ENCODE assay signal across 11 cellular contexts in the genomic region with DNA sequence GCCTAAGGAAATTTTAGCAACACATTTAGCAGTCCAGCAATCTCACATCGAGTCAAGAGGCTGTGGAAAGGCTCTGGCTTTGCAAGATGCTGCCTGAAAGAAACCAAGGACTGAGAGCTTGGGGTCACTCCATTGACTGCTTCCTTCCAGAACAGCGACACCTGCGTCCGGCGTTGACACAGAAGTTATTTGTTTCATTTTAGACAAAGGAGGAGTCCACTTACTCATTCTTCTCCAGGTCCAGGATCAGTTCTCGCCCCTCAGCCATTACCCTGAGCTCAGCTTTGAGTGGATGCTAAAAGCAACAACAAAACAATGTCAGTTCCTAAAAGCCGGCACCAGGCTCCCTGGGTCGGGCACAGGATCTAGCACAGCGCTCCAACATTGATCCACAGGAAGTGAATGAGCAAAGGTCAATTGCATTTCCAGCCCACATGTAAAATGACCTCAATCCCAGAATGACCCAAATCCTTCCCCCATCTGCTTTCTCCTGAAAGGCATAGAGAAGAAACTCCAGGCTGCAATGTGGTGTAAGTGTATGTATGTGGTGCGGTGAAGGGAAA. TPM values are rescaled to one million over a fixed set of nuclear protein-coding genes. Genes with fewer than 3 reads are reported as not detected.
DNase-seq lines count a peak whose midpoint lies in the region; ATAC-seq and TF ChIP-seq lines count a peak whose summit lies in the region.
"Had no signal": no experiment of that assay in that cellular context is flagged by ENCODE, and none has a peak within 500 bp of the region (broad histone marks: within the 10 kb centered on the region; RNA-seq: fewer than 3 reads in every experiment).

No MANE protein-coding gene starts in this region.

- no peak for TF ChIP-seq CTCF in left lung (IDR thresholded peaks at IDR 0.05)

- DNase-seq in HT1080 (ENCODE audit: low read depth) (peak; percentile 63), left lung (no peak), HuH-7 (ENCODE audit: low spot score) (no peak), HPDE6-E6E7 (ENCODE audit: extremely low spot score) (no peak), NCI-H2107 treated with DMSO at 0.1 percent for 48 hours (lab: John Stamatoyannopoulos, UW; ENCODE audit: unreplicated experiment) (no peak)
- DNase-seq in activated CD4-positive, alpha-beta memory T cell treated with anti-CD3 and anti-CD28 coated beads, Interleukin-2, amount 10 ng/mL, durations not matched to agents 7 days and 5 days = no peak
- DNase-seq: foreskin melanocyte, NCI-H2171 had no signal

- H3K36me3 ChIP-seq in left lung (peaks cover 0 to 6% of the 10 kb centered on the region in 2 donors), stomach smooth muscle (ENCODE audit: control insufficient read depth in 2 of 2, insufficient read depth in 2 of 2, low read length in 2 of 2) (peaks cover 7 to 12% of the 10 kb centered on the region in 2 donors)
- H3K36me3 ChIP-seq: ovary had no signal

- H3K27ac Mint-ChIP-seq in activated CD4-positive, alpha-beta memory T cell treated with anti-CD3 and anti-CD28 coated beads, Interleukin-2, amount 10 ng/mL, durations not matched to agents 7 days and 5 days = peak overlapping the region; percentile 70

- H3K4me1 ChIP-seq in left lung (peaks cover 12 to 97% of the 10 kb centered on the region in 2 donors), stomach smooth muscle (ENCODE audit: control insufficient read depth, insufficient read depth, low read length) (peaks cover 57% of the 10 kb centered on the region)

- H3K4me1 Mint-ChIP-seq in activated CD4-positive, alpha-beta memory T cell treated with anti-CD3 and anti-CD28 coated beads, Interleukin-2, amount 10 ng/mL, durations not matched to agents 7 days and 5 days = peaks cover 89% of the 10 kb centered on the region

- CTCF ChIA-PET in activated CD4-positive, alpha-beta memory T cell treated with anti-CD3 and anti-CD28 coated beads, Interleukin-2, amount 10 ng/mL, durations not matched to agents 7 days and 5 days (lab: Charles Lee) = interaction anchor here (1.0 kb wide), 1 partner anchor 13 kb away, joined by 3 read pairs; no protein-coding TSS in a partner anchor

- H3K27ac ChIP-seq in left lung = peak overlapping the region; percentile 39 to 54
- peak overlapping the region; percentile 95 for H3K27ac ChIP-seq in stomach smooth muscle (ENCODE audit: low read length)
- H3K27ac ChIP-seq: ovary had no signal

- no peak overlapping the region for H3K4me3 ChIP-seq in left lung
- H3K4me3 ChIP-seq in stomach smooth muscle (ENCODE audit: low read length in 2 of 2) = peak overlapping the region; percentile 44 to 52
- H3K4me3 ChIP-seq: ovary had no signal

- H3K9ac ChIP-seq in stomach smooth muscle (ENCODE audit: low read length in 2 of 2) = peak overlapping the region; percentile 47 to 59

- H3K27me3 ChIP-seq in left lung = no peaks in the 10 kb centered on the region
- no peaks in the 10 kb centered on the region for H3K27me3 ChIP-seq in stomach smooth muscle (ENCODE audit: control insufficient read depth in 1 of 2, insufficient read depth in 2 of 2, low read length in 2 of 2)
- H3K27me3 ChIP-seq: ovary had no signal

- ATAC-seq in left lung = no peak
- ATAC-seq in GM18517 (IDR thresholded peaks at IDR 0.05; ENCODE audit: unreplicated experiment) = no peak

- H3K9me3 Mint-ChIP-seq in activated CD4-positive, alpha-beta memory T cell treated with anti-CD3 and anti-CD28 coated beads, Interleukin-2, amount 10 ng/mL, durations not matched to agents 7 days and 5 days = no peaks in the 10 kb centered on the region

- H3K4me3 Mint-ChIP-seq in activated CD4-positive, alpha-beta memory T cell treated with anti-CD3 and anti-CD28 coated beads, Interleukin-2, amount 10 ng/mL, durations not matched to agents 7 days and 5 days = no peak overlapping the region

- H3K9me3 ChIP-seq in left lung (no peaks in the 10 kb centered on the region), stomach smooth muscle (ENCODE audit: control insufficient read depth in 2 of 2, low read length in 2 of 2) (no peaks in the 10 kb centered on the region)
- H3K9me3 ChIP-seq: ovary had no signal

- POLR2A ChIA-PET in activated CD4-positive, alpha-beta memory T cell treated with anti-CD3 and anti-CD28 coated beads, Interleukin-2, amount 10 ng/mL, durations not matched to agents 7 days and 5 days (lab: Charles Lee) = no interaction called here

- no peaks in the 10 kb centered on the region for H3K27me3 Mint-ChIP-seq in activated CD4-positive, alpha-beta memory T cell treated with anti-CD3 and anti-CD28 coated beads, Interleukin-2, amount 10 ng/mL, durations not matched to agents 7 days and 5 days

- intact Hi-C loops in left lung (cut with DNase I) = no loop called here

- peaks cover 88% of the 10 kb centered on the region for H3K36me3 Mint-ChIP-seq in activated CD4-positive, alpha-beta memory T cell treated with anti-CD3 and anti-CD28 coated beads, Interleukin-2, amount 10 ng/mL, durations not matched to agents 7 days and 5 days (ENCODE audit: low read depth)

RNA-seq across cellular contexts. Expression of a gene that starts 11.3 kb away (rescaled TPM):
- total RNA-seq in HT1080 (2014; rRNA removed; shearing (Covaris generic)) = 33.5 and 45.6 TPM in 2 replicates
- polyA plus RNA-seq in HT1080 (2015; cell fraction: cytosol; rRNA removed) = 87.0 and 101 TPM in 2 replicates
- polyA plus RNA-seq in HT1080 (2015; cell fraction: nucleus; rRNA removed) = 132 and 136 TPM in 2 replicates
- 100 to 1,000 TPM; 309 to 313 TPM for total RNA-seq in activated CD4-positive, alpha-beta memory T cell treated with anti-CD3 and anti-CD28 coated beads, Interleukin-2, amount 10 ng/mL, durations not matched to agents 7 days and 5 days
- total RNA-seq in left lung = 10 to 100 TPM; 17.1 to 20.8 TPM

Comparison
In these comparisons a context has a peak if more than half of its experiments do, and no peak if none do; other contexts are left out.
1. H3K4me3 ChIP-seq: peak in stomach smooth muscle (2 of 2); none in left lung (0 of 2).